27 cellular contexts compared by ENCODE assay signal in the genomic region with DNA sequence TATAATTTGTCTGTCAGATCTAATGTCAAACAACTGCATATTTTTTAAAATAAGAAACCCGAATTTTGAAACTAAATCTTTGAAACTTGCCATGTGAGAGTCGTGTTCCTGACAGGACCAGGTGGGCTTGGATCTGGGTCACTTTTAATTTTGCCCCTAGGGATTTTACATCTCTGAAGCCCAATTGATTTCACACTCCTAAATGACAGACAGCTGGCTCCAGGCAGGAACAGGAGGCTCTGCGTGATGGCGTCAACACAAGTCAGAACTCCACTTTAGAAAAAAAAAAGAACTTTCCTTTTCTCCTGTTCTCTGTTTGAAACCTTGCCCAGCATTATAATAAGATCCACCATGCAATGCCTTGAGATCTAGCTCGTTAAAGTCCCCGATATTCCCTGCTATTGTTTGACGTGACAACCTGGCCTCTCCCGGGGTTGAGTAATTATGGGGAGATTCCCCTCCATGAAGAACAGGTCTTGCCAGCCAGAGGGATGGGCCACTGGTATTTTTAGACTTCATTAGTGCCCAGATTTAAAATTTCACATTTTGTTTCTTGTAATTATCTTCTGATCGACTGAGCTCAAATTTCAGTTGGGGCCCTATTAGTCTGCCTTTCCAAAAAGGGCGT.
"Had no signal": no experiment of that assay in that cellular context is flagged by ENCODE, and none has a peak within 500 bp of the region (broad histone marks: within the 10 kb centered on the region; RNA-seq: fewer than 3 reads in every experiment).

No MANE protein-coding gene starts in this region.

- H3K27me3 Mint-ChIP-seq: activated CD4-positive, alpha-beta memory T cell treated with anti-CD3 and anti-CD28 coated beads, Interleukin-2, amount 10 ng/mL, durations not matched to agents 7 days and 5 days; activated CD4-positive, alpha-beta T cell treated with anti-CD3 and anti-CD28 coated beads, Interleukin-2, amount 10 ng/mL, durations not matched to agents 7 days and 5 days; activated naive CD4-positive, alpha-beta T cell treated with anti-CD3 and anti-CD28 coated beads, Interleukin-2, amount 50 U/mL, for 24 hours; activated naive CD8-positive, alpha-beta T cell treated with anti-CD3 and anti-CD28 coated beads, Interleukin-2, amount 50 U/mL, for 24 hours; T-helper 17 cell had no signal

- H3K4me2 ChIP-seq: smooth muscle cell had no signal

- H3K27ac ChIP-seq: cardiac muscle cell, colonic mucosa, gastroesophageal sphincter, pancreas, right atrium auricular region, suprapubic skin, tibial artery had no signal

- H3K27ac Mint-ChIP-seq: activated CD4-positive, alpha-beta memory T cell treated with anti-CD3 and anti-CD28 coated beads, Interleukin-2, amount 10 ng/mL, durations not matched to agents 7 days and 5 days; activated CD4-positive, alpha-beta T cell treated with anti-CD3 and anti-CD28 coated beads, Interleukin-2, amount 10 ng/mL, durations not matched to agents 7 days and 5 days; activated naive CD4-positive, alpha-beta T cell treated with anti-CD3 and anti-CD28 coated beads, Interleukin-2, amount 50 U/mL, for 24 hours; activated naive CD8-positive, alpha-beta T cell treated with anti-CD3 and anti-CD28 coated beads, Interleukin-2, amount 50 U/mL, for 24 hours; activated T-helper 2 cell treated with anti-CD3 and anti-CD28 coated beads, Interferon-gamma antibody, Interleukin-2, Interleukin-4, amounts not matched to agents 10 μg/mL and 5 μg/mL and 100 μg/mL, durations not matched to agents 14 hours and 24 hours and 36 hours; nephron progenitor cell; stimulated activated naive B cell treated with anti-CD40 and anti-IgM and Interleukin-4, amounts not matched to agents 10 μg/mL and 1 μg/mL and 100 μg/mL, for 72 hours; T-helper 17 cell had no signal

- ATAC-seq: activated naive CD8-positive, alpha-beta T cell treated with anti-CD3 and anti-CD28 coated beads, Interleukin-2, amount 50 U/mL, for 24 hours; activated T-cell treated with anti-CD3 and anti-CD28 coated beads, Interleukin-2, amount 50 U/mL, for 4 hours; gastroesophageal sphincter; left cardiac atrium; left ventricle myocardium superior; pancreas; stimulated activated naive B cell treated with anti-CD40 and anti-IgM and Interleukin-4, amounts not matched to agents 10 μg/mL and 1 μg/mL and 100 μg/mL, for 72 hours; T-helper 17 cell had no signal

- H3K9me3 ChIP-seq: colonic mucosa, pancreas, suprapubic skin, tibial artery had no signal

- H3K4me1 ChIP-seq: colonic mucosa, pancreas, right atrium auricular region, suprapubic skin, tibial artery had no signal

- FAIRE-seq: endometrium, keratinocyte, pancreas had no signal

- DNase-seq: activated CD4-positive, alpha-beta memory T cell treated with anti-CD3 and anti-CD28 coated beads, Interleukin-2, amount 10 ng/mL, durations not matched to agents 7 days and 5 days; activated CD4-positive, alpha-beta T cell treated with anti-CD3 and anti-CD28 coated beads for 1 hour; activated CD4-positive, alpha-beta T cell treated with anti-CD3 and anti-CD28 coated beads, Interleukin-2, amount 10 ng/mL, durations not matched to agents 7 days and 5 days; activated naive CD8-positive, alpha-beta T cell treated with anti-CD3 and anti-CD28 coated beads, Interleukin-2, amount 50 U/mL, for 24 hours; activated T-cell treated with anti-CD3 and anti-CD28 coated beads, Interleukin-2, amount 50 U/mL, for 4 hours; cerebellar nuclear complex; colonic mucosa; effector CD8-positive, alpha-beta T cell; hippocampal formation; left cardiac atrium; left ventricle myocardium superior; nephron progenitor cell; nucleus accumbens; pancreas; stimulated activated CD4-positive, alpha-beta T cell treated with anti-CD3 and anti-CD28 coated beads, Interleukin-1b, Interleukin-23, amount 100 ng/mL, for 48 hours; stimulated activated naive B cell treated with anti-CD40 and anti-IgM and Interleukin-4, amounts not matched to agents 10 μg/mL and 1 μg/mL and 100 μg/mL, for 72 hours; T-helper 17 cell; tibial artery had no signal

- H3K4me3 Mint-ChIP-seq: activated CD4-positive, alpha-beta memory T cell treated with anti-CD3 and anti-CD28 coated beads, Interleukin-2, amount 10 ng/mL, durations not matched to agents 7 days and 5 days; activated CD4-positive, alpha-beta T cell treated with anti-CD3 and anti-CD28 coated beads, Interleukin-2, amount 10 ng/mL, durations not matched to agents 7 days and 5 days; activated naive CD4-positive, alpha-beta T cell treated with anti-CD3 and anti-CD28 coated beads, Interleukin-2, amount 50 U/mL, for 24 hours; activated naive CD8-positive, alpha-beta T cell treated with anti-CD3 and anti-CD28 coated beads, Interleukin-2, amount 50 U/mL, for 24 hours; activated T-cell treated with anti-CD3 and anti-CD28 coated beads, Interleukin-2, amount 50 U/mL, for 4 hours; nephron progenitor cell; stimulated activated naive B cell treated with anti-CD40 and anti-IgM and Interleukin-4, amounts not matched to agents 10 μg/mL and 1 μg/mL and 100 μg/mL, for 72 hours; T-helper 17 cell had no signal

- H3K4me3 ChIP-seq: cardiac muscle cell, colonic mucosa, gastroesophageal sphincter, pancreas, right atrium auricular region, smooth muscle cell, suprapubic skin, tibial artery had no signal

- H3K27me3 ChIP-seq: cardiac muscle cell, colonic mucosa, gastroesophageal sphincter, pancreas, right atrium auricular region, suprapubic skin, tibial artery had no signal

- H3K36me3 ChIP-seq: cardiac muscle cell, colonic mucosa, pancreas had no signal

- H3K4me1 Mint-ChIP-seq: activated CD4-positive, alpha-beta memory T cell treated with anti-CD3 and anti-CD28 coated beads, Interleukin-2, amount 10 ng/mL, durations not matched to agents 7 days and 5 days; activated CD4-positive, alpha-beta T cell treated with anti-CD3 and anti-CD28 coated beads, Interleukin-2, amount 10 ng/mL, durations not matched to agents 7 days and 5 days; activated naive CD4-positive, alpha-beta T cell treated with anti-CD3 and anti-CD28 coated beads, Interleukin-2, amount 50 U/mL, for 24 hours; activated naive CD8-positive, alpha-beta T cell treated with anti-CD3 and anti-CD28 coated beads, Interleukin-2, amount 50 U/mL, for 24 hours; stimulated activated naive B cell treated with anti-CD40 and anti-IgM and Interleukin-4, amounts not matched to agents 10 μg/mL and 1 μg/mL and 100 μg/mL, for 72 hours; T-helper 17 cell had no signal

- H3K9me3 Mint-ChIP-seq: activated CD4-positive, alpha-beta memory T cell treated with anti-CD3 and anti-CD28 coated beads, Interleukin-2, amount 10 ng/mL, durations not matched to agents 7 days and 5 days; activated CD4-positive, alpha-beta T cell treated with anti-CD3 and anti-CD28 coated beads, Interleukin-2, amount 10 ng/mL, durations not matched to agents 7 days and 5 days; activated naive CD4-positive, alpha-beta T cell treated with anti-CD3 and anti-CD28 coated beads, Interleukin-2, amount 50 U/mL, for 24 hours; activated naive CD8-positive, alpha-beta T cell treated with anti-CD3 and anti-CD28 coated beads, Interleukin-2, amount 50 U/mL, for 24 hours; activated T-cell treated with anti-CD3 and anti-CD28 coated beads, Interleukin-2, amount 50 U/mL, for 4 hours; activated T-helper 2 cell treated with anti-CD3 and anti-CD28 coated beads, Interferon-gamma antibody, Interleukin-2, Interleukin-4, amounts not matched to agents 10 μg/mL and 5 μg/mL and 100 μg/mL, durations not matched to agents 14 hours and 24 hours and 36 hours; nephron progenitor cell had no signal
